Comparison of ENCODE assay signal across 8 cellular contexts in genomic region chr20:11585752-11586352, GRCh38.
DNase-seq lines count a peak whose midpoint lies in the region; ATAC-seq and TF ChIP-seq lines count a peak whose summit lies in the region.

No MANE protein-coding gene starts in this region.

- no peaks in the 10 kb centered on the region for H3K4me1 Mint-ChIP-seq in HFFc6 (ENCODE audit: low read depth)

- H2AFZ ChIP-seq in parathyroid adenoma = no peak overlapping the region

- H3K27ac ChIP-seq in parathyroid adenoma = no peak overlapping the region
- no peak overlapping the region for H3K27ac ChIP-seq in right cardiac atrium (ENCODE audit: low read length)

- no peak overlapping the region for H3K27ac Mint-ChIP-seq in HFFc6

- H3K9ac ChIP-seq in parathyroid adenoma = no peak overlapping the region

- no peak overlapping the region for H3K4me3 ChIP-seq in choroid plexus epithelial cell (ENCODE audit: low read depth, low read length)
- H3K4me3 ChIP-seq in parathyroid adenoma (ENCODE audit: low read depth, low read length) = no peak overlapping the region
- H3K4me3 ChIP-seq in right cardiac atrium (ENCODE audit: low read length) = no peak overlapping the region

- H3K27me3 Mint-ChIP-seq in HFFc6 (ENCODE audit: insufficient read depth) = peaks cover 3% of the 10 kb centered on the region; the same call in 1 of the 2 replicates

- H3K36me3 ChIP-seq in parathyroid adenoma (ENCODE audit: control insufficient read depth, insufficient read depth, low read length) = no peaks in the 10 kb centered on the region

- H3K9me3 ChIP-seq in parathyroid adenoma (ENCODE audit: control insufficient read depth, low read length) (no peaks in the 10 kb centered on the region), right cardiac atrium (ENCODE audit: control insufficient read depth, low read length) (no peaks in the 10 kb centered on the region)

- DNase-seq in HFFc6 (peak; percentile 1), NCI-H524 (lab: John Stamatoyannopoulos, UW) (peak; percentile 49 to 77), choroid plexus epithelial cell (ENCODE audit: low read depth) (peak; percentile 64), GOT3 (lab: John Stamatoyannopoulos, UW) (no peak), right cardiac atrium (no peak)
- no peak for DNase-seq in activated CD8-positive, alpha-beta memory T cell treated with anti-CD3 and anti-CD28 coated beads for 24 hours

- TF ChIP-seq CTCF in HFFc6 (IDR thresholded peaks at IDR 0.05) (peak; percentile 56), choroid plexus epithelial cell (conservative IDR thresholded peaks at IDR 0.05; ENCODE audit: low read depth, low read length) (peak; percentile 60), parathyroid adenoma (IDR thresholded peaks at IDR 0.05) (peak; percentile 11)

- no peak overlapping the region for H3K4me3 Mint-ChIP-seq in HFFc6

- no peak overlapping the region for H3K4me2 ChIP-seq in parathyroid adenoma (ENCODE audit: low read length)

- 28% methylated on average over 3 of the region's 3 CpGs for WGBS in right cardiac atrium

- peaks cover 11% of the 10 kb centered on the region for H3K9me3 Mint-ChIP-seq in HFFc6

- intact Hi-C loops in right cardiac atrium (cut with DNase I) = no loop called here

- H3K4me1 ChIP-seq in parathyroid adenoma = no peaks in the 10 kb centered on the region
- no peaks in the 10 kb centered on the region for H3K4me1 ChIP-seq in right cardiac atrium (ENCODE audit: control insufficient read depth, insufficient read depth, low read length)

- ATAC-seq in right cardiac atrium = no peak
- ATAC-seq in GM18498 (IDR thresholded peaks at IDR 0.05; ENCODE audit: unreplicated experiment) = no peak

- H3K36me3 Mint-ChIP-seq in HFFc6 (ENCODE audit: low read depth) = no peaks in the 10 kb centered on the region

- H3K27me3 ChIP-seq in parathyroid adenoma (ENCODE audit: control insufficient read depth, insufficient read depth, low read length) = no peaks in the 10 kb centered on the region
- H3K27me3 ChIP-seq in right cardiac atrium (ENCODE audit: control insufficient read depth, insufficient read depth) = no peaks in the 10 kb centered on the region

- no peaks in the 10 kb centered on the region for H3K79me2 ChIP-seq in parathyroid adenoma

Comparison
In these comparisons a context has a peak if more than half of its experiments do, and no peak if none do; other contexts are left out.
1. DNase-seq: peak in HFFc6 (single experiment), NCI-H524 (2 of 2) and choroid plexus epithelial cell (single experiment); none in activated CD8-positive, alpha-beta memory T cell treated with anti-CD3 and anti-CD28 coated beads for 24 hours (single experiment), GOT3 (single experiment) and right cardiac atrium (0 of 3).
2. Peak in every context shown above with its lines, with median percentiles within 50 percentile points of each other: CTCF ChIP-seq.